In the genomic region with DNA sequence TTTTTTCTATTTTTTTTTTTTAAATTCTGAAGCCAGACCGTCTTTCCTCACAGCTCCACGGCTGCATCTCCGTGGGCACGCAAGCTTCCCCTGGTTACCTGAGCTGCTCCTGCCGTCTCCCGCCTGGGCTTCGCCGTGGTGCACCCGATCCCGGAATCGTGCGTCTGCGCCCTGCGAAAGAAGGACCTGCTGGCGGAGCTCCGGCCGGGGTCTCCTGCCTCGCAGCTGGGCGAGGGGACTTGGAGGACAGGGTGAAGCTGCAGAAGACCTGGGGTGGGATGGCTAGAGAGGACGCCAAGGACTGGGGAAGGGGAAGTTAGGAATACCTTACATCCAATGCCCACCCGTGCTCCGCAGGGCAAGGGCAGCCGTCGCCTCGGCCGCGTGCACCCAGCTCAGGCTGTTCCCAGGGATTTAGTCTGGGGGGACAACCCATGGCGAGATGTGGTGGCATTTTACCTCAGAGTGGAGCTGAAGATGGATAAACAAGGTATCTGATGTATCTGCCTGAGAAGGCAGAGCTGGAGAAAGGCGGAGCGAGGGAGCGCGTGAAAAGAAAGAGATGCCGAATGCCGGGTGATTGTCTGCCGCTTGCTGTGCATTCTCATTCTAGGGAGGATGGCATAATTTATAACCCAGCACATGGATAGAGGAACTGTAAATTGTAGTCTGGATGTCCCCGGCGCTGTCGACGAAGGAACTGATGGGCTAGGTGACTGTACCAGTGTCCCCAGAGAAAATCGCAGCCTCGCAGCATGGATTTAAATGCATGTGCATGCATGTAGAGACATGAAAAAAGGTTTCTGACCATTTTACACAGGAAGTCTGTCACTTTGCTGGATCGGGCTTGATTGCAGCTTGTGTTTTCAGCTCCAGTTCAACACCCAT, we compare ENCODE assay signal across 9 cellular contexts.
DNase-seq lines count a peak whose midpoint lies in the region; ATAC-seq and TF ChIP-seq lines count a peak whose summit lies in the region.
"Had no signal": no experiment of that assay in that cellular context is flagged by ENCODE, and none has a peak within 500 bp of the region (broad histone marks: within the 10 kb centered on the region; RNA-seq: fewer than 3 reads in every experiment).

No MANE protein-coding gene starts in this region.

- peaks cover 5% of the 10 kb centered on the region for H3K9me3 Mint-ChIP-seq in type B pancreatic cell

- no peak for TF ChIP-seq CTCF in foreskin fibroblast (IDR thresholded peaks at IDR 0.05; ENCODE audit: low read depth, low read length)
- no peak for TF ChIP-seq CTCF in retinal pigment epithelial cell (conservative IDR thresholded peaks at IDR 0.05; ENCODE audit: low read depth, low read length)
- TF ChIP-seq CTCF in type B pancreatic cell (conservative IDR thresholded peaks at IDR 0.05): no peak

- H3K27ac Mint-ChIP-seq in type B pancreatic cell: no peak overlapping the region

- DNase-seq in Daoy (ENCODE audit: low read depth) (peak; percentile 29), SK-N-DZ (ENCODE audit: low spot score) (peak; percentile 49), foreskin fibroblast (peak; percentile 6 to 48), retinal pigment epithelial cell (ENCODE audit: low read depth) (no peak), type B pancreatic cell (ENCODE audit: extremely low spot score, unreplicated experiment) (no peak)

- ATAC-seq in HG03159 (IDR thresholded peaks at IDR 0.05; ENCODE audit: unreplicated experiment) (no peak), GM19035 (IDR thresholded peaks at IDR 0.05; ENCODE audit: unreplicated experiment) (no peak), HG03342 (IDR thresholded peaks at IDR 0.05; ENCODE audit: unreplicated experiment) (no peak)

- H3K36me3 Mint-ChIP-seq in type B pancreatic cell: no peaks in the 10 kb centered on the region

- H3K27me3 Mint-ChIP-seq in type B pancreatic cell: no peaks in the 10 kb centered on the region

- H3K4me1 Mint-ChIP-seq in type B pancreatic cell (ENCODE audit: unreplicated experiment): peaks cover 52% of the 10 kb centered on the region

- H3K4me3 Mint-ChIP-seq in type B pancreatic cell: no peak overlapping the region

- peak overlapping the region; percentile 54 to 70 for H3K4me3 ChIP-seq in foreskin fibroblast (ENCODE audit: low read depth in 1 of 2, low read length in 2 of 2)
- peak overlapping the region; percentile 17 for H3K4me3 ChIP-seq in retinal pigment epithelial cell (ENCODE audit: low read length)
- H3K4me3 ChIP-seq: cardiac muscle cell had no signal

Comparison
In these comparisons a context has a peak if more than half of its experiments do, and no peak if none do; other contexts are left out.
1. DNase-seq: peak in Daoy (single experiment), SK-N-DZ (single experiment) and foreskin fibroblast (2 of 2); none in retinal pigment epithelial cell (single experiment) and type B pancreatic cell (single experiment).